Comparison of ENCODE assay signal across 25 cellular contexts in the genomic region with DNA sequence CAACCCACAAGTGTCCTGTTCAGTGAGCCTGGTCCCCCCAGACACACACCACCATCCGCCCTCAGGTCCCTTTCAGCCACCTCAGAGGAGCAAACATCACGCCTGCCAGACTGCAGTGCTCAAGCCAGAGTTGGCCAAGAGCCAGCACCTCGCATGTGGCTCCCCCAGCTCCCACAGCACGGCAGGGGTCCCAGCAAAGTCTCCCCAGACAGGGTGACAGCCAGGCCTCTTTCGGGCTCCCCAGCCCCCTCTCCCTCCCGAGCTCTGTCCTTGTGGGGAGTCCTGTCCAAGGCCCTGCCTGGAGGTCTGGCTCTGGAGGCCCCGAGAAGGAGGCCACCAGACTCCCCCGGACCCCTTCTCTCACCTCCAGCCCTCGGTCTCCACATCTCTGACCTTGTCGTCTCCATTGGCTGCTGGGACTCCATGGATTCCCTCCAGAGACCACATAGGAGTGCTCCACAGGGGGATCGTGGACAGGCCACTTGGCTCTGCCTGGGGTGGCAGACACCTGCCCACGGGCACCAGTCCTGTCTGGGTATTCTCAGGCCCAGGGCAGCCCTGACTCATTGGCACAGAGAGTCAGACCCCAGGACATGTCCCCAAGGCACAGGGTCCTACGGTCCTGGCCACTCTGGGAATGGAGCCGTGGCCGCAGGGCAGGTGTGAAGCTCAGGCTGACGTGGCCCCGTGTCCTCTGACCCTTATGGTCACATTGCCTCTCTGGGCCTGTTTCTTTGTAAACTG. TPM values are rescaled to one million over a fixed set of nuclear protein-coding genes. Genes with fewer than 3 reads are reported as not detected.
"Had no signal": no experiment of that assay in that cellular context is flagged by ENCODE, and none has a peak within 500 bp of the region (broad histone marks: within the 10 kb centered on the region; RNA-seq: fewer than 3 reads in every experiment).

No MANE protein-coding gene starts in this region.

- H3K27me3 Mint-ChIP-seq: activated T-cell treated with anti-CD3 and anti-CD28 coated beads, Interleukin-2, amount 50 U/mL, for 24 hours had no signal

- H3K27ac ChIP-seq: body of pancreas, colonic mucosa, suprapubic skin, transverse colon had no signal

- ATAC-seq: body of pancreas; left lobe of liver; stimulated activated naive CD8-positive, alpha-beta T cell treated with anti-CD3 and anti-CD28 coated beads, Interleukin-15, amount 100 ng/mL, for 72 hours had no signal

- H3K4me3 ChIP-seq: body of pancreas, colonic mucosa, lung, suprapubic skin, transverse colon had no signal

- H3K9me3 ChIP-seq: body of pancreas, colonic mucosa, suprapubic skin, transverse colon had no signal

- H3K27me3 ChIP-seq: body of pancreas, colonic mucosa, suprapubic skin had no signal

- DNase-seq: activated CD4-positive, alpha-beta memory T cell treated with anti-CD3 and anti-CD28 coated beads, Interleukin-2, amount 10 ng/mL, durations not matched to agents 7 days and 5 days; activated CD4-positive, alpha-beta T cell treated with anti-CD3 and anti-CD28 coated beads for 48 hours; activated CD4-positive, CD25-positive, alpha-beta regulatory T cell; activated naive CD4-positive, alpha-beta T cell treated with Interleukin-2 at 50 U/mL for 16 hours; activated naive CD8-positive, alpha-beta T cell treated with anti-CD3 and anti-CD28 coated beads, Interleukin-2, amount 10 ng/mL, durations not matched to agents 7 days and 5 days; activated T-cell treated with anti-CD3 and anti-CD28 coated beads, Interleukin-2, amount 50 U/mL, for 24 hours; amygdala; caudate nucleus; colonic mucosa; foreskin melanocyte; nucleus accumbens; posterior cingulate gyrus; retina; T-helper 1 cell; T-helper 9 cell; transverse colon had no signal

- H3K4me1 ChIP-seq: body of pancreas, colonic mucosa, suprapubic skin, transverse colon had no signal

- H3K4me3 Mint-ChIP-seq: activated CD4-positive, alpha-beta memory T cell treated with anti-CD3 and anti-CD28 coated beads, Interleukin-2, amount 10 ng/mL, durations not matched to agents 7 days and 5 days; activated naive CD8-positive, alpha-beta T cell treated with anti-CD3 and anti-CD28 coated beads, Interleukin-2, amount 10 ng/mL, durations not matched to agents 7 days and 5 days; activated T-cell treated with anti-CD3 and anti-CD28 coated beads, Interleukin-2, amount 50 U/mL, for 24 hours; nephron; stimulated activated naive CD8-positive, alpha-beta T cell treated with anti-CD3 and anti-CD28 coated beads, Interleukin-15, amount 100 ng/mL, for 72 hours had no signal

- H3K36me3 ChIP-seq: colonic mucosa, suprapubic skin, transverse colon had no signal

- H3K27ac Mint-ChIP-seq: activated CD4-positive, alpha-beta memory T cell treated with anti-CD3 and anti-CD28 coated beads, Interleukin-2, amount 10 ng/mL, durations not matched to agents 7 days and 5 days; activated naive CD8-positive, alpha-beta T cell treated with anti-CD3 and anti-CD28 coated beads, Interleukin-2, amount 10 ng/mL, durations not matched to agents 7 days and 5 days; activated T-cell treated with anti-CD3 and anti-CD28 coated beads, Interleukin-2, amount 50 U/mL, for 24 hours; activated T-helper 2 cell treated with anti-CD3 and anti-CD28 coated beads, Interferon-gamma antibody, Interleukin-2, Interleukin-4, amounts not matched to agents 10 μg/mL and 5 μg/mL and 100 μg/mL, durations not matched to agents 14 hours and 24 hours and 36 hours; nephron; stimulated activated naive CD8-positive, alpha-beta T cell treated with anti-CD3 and anti-CD28 coated beads, Interleukin-15, amount 100 ng/mL, for 72 hours had no signal

- H3K36me3 Mint-ChIP-seq: activated naive CD8-positive, alpha-beta T cell treated with anti-CD3 and anti-CD28 coated beads, Interleukin-2, amount 10 ng/mL, durations not matched to agents 7 days and 5 days had no signal

- H3K9me3 Mint-ChIP-seq: activated CD4-positive, alpha-beta memory T cell treated with anti-CD3 and anti-CD28 coated beads, Interleukin-2, amount 10 ng/mL, durations not matched to agents 7 days and 5 days; activated naive CD8-positive, alpha-beta T cell treated with anti-CD3 and anti-CD28 coated beads, Interleukin-2, amount 10 ng/mL, durations not matched to agents 7 days and 5 days; activated T-cell treated with anti-CD3 and anti-CD28 coated beads, Interleukin-2, amount 50 U/mL, for 24 hours; activated T-helper 2 cell treated with anti-CD3 and anti-CD28 coated beads, Interferon-gamma antibody, Interleukin-2, Interleukin-4, amounts not matched to agents 10 μg/mL and 5 μg/mL and 100 μg/mL, durations not matched to agents 14 hours and 24 hours and 36 hours; nephron; stimulated activated naive CD8-positive, alpha-beta T cell treated with anti-CD3 and anti-CD28 coated beads, Interleukin-15, amount 100 ng/mL, for 72 hours had no signal

- H3K4me1 Mint-ChIP-seq: activated CD4-positive, alpha-beta memory T cell treated with anti-CD3 and anti-CD28 coated beads, Interleukin-2, amount 10 ng/mL, durations not matched to agents 7 days and 5 days; activated naive CD8-positive, alpha-beta T cell treated with anti-CD3 and anti-CD28 coated beads, Interleukin-2, amount 10 ng/mL, durations not matched to agents 7 days and 5 days; nephron; stimulated activated naive CD8-positive, alpha-beta T cell treated with anti-CD3 and anti-CD28 coated beads, Interleukin-15, amount 100 ng/mL, for 72 hours had no signal

RNA-seq across cellular contexts. Expression of a gene that starts 1.8 kb away (rescaled TPM):
- total RNA-seq: activated CD4-positive, alpha-beta memory T cell treated with anti-CD3 and anti-CD28 coated beads, Interleukin-2, amount 10 ng/mL, durations not matched to agents 7 days and 5 days; activated naive CD8-positive, alpha-beta T cell treated with anti-CD3 and anti-CD28 coated beads, Interleukin-2, amount 10 ng/mL, durations not matched to agents 7 days and 5 days; activated T-helper 2 cell treated with anti-CD3 and anti-CD28 coated beads, Interferon-gamma antibody, Interleukin-2, Interleukin-4, amounts not matched to agents 10 μg/mL and 5 μg/mL and 100 μg/mL, durations not matched to agents 14 hours and 24 hours and 36 hours; body of pancreas; epithelial cell of proximal tubule; kidney; left lobe of liver; lung; suprapubic skin; transverse colon had no signal

RNA-seq across cellular contexts. Expression of a gene that starts 12.2 kb away (rescaled TPM):
- total RNA-seq: epithelial cell of proximal tubule, kidney, transverse colon had no signal
